ENCODE assay signal across 11 cellular contexts in the genomic region with DNA sequence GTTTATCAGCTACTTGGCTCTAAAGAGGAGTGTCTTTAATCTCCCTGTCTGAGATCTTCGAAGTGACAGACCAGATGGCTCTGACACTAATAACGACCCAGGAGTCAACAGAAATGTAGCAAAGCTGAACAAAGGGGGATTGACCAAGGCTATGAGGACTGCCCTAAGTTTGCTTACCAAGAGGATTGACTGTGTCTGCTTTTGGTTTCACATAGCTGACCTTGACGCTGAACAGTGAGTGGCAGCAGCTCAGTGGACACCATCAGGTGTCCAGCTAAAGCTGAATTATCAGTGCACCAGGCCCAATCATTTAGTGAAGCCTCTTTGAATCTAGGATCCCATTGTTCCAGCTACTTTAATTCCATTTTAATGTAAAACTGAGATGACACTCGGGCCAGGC.
DNase-seq lines count a peak whose midpoint lies in the region; ATAC-seq and TF ChIP-seq lines count a peak whose summit lies in the region.
"Had no signal": no experiment of that assay in that cellular context is flagged by ENCODE, and none has a peak within 500 bp of the region (broad histone marks: within the 10 kb centered on the region; RNA-seq: fewer than 3 reads in every experiment).

No MANE protein-coding gene starts in this region.

- no peaks in the 10 kb centered on the region for H3K79me2 ChIP-seq in OCI-LY7 (ENCODE audit: insufficient read depth, low read depth, low read length)

- H3K27me3 ChIP-seq in WERI-Rb-1 (ENCODE audit: insufficient read depth, low read depth, severe bottlenecking), result no peaks in the 10 kb centered on the region
- H3K27me3 ChIP-seq: SJSA1 had no signal

- H3K4me3 ChIP-seq in WERI-Rb-1 (ENCODE audit: low read depth, low read length), result no peak overlapping the region
- H3K4me3 ChIP-seq in OCI-LY7 (ENCODE audit: low read depth, low read length, poor library complexity, severe bottlenecking), result no peak overlapping the region
- H3K4me3 ChIP-seq: SJSA1 had no signal

- no TSS peak for BruUV-seq in OCI-LY7 (replicated peaks; lab: Mats Ljungman, UMichigan)

- no peak overlapping the region for H2AFZ ChIP-seq in OCI-LY7 (ENCODE audit: low read length)

- intact Hi-C loops in OCI-LY7 (cut with micrococcal nuclease; ENCODE audit: unreplicated experiment), result loop anchor here (2.0 to 5.0 kb wide), 2 partner anchors 134 to 522 kb away; no protein-coding TSS in a partner anchor

- peak overlapping the region; percentile 85 for H3K27ac ChIP-seq in WERI-Rb-1
- H3K27ac ChIP-seq in OCI-LY7 (ENCODE audit: low read depth, low read length, poor library complexity, severe bottlenecking), result no peak overlapping the region
- H3K27ac ChIP-seq: RWPE1, SJSA1 had no signal

- TF ChIP-seq CTCF in WERI-Rb-1 (IDR thresholded peaks at IDR 0.05; ENCODE audit: low read depth, low read length) (no peak), OCI-LY7 (conservative IDR thresholded peaks at IDR 0.05; ENCODE audit: low read length) (no peak)

- no peaks in the 10 kb centered on the region for H4K20me1 ChIP-seq in OCI-LY7 (ENCODE audit: insufficient read depth, low read length)

- H3K36me3 ChIP-seq in WERI-Rb-1 (no peaks in the 10 kb centered on the region), OCI-LY7 (ENCODE audit: insufficient read depth, low read length) (no peaks in the 10 kb centered on the region)
- H3K36me3 ChIP-seq: SJSA1 had no signal

- CTCF ChIA-PET in OCI-LY7 (lab: Charles Lee; ENCODE audit: unreplicated experiment), result interaction anchor here (1.6 kb wide), 1 partner anchor 520 kb away, joined by 4 read pairs; no protein-coding TSS in a partner anchor

- no peak overlapping the region for H3K4me2 ChIP-seq in OCI-LY7 (ENCODE audit: low read length)

- POLR2A ChIA-PET in OCI-LY7 (lab: Charles Lee), result interaction anchor here (0.7 to 1.4 kb wide), 2 partner anchors 9 to 916 kb away, joined by 3 to 9 read pairs; no protein-coding TSS in a partner anchor

- H3K4me1 ChIP-seq in OCI-LY7 (ENCODE audit: insufficient read depth, low read length, poor library complexity, severe bottlenecking), result no peaks in the 10 kb centered on the region

- no peaks in the 10 kb centered on the region for H3K9me2 ChIP-seq in OCI-LY7 (ENCODE audit: insufficient read depth, low read length)

- ATAC-seq in GM19035 (IDR thresholded peaks at IDR 0.05; ENCODE audit: unreplicated experiment) (peak; percentile 8), HG03280 (IDR thresholded peaks at IDR 0.05; ENCODE audit: unreplicated experiment) (peak; percentile 11), GM21619 (IDR thresholded peaks at IDR 0.05; ENCODE audit: unreplicated experiment) (no peak), HG03520 (IDR thresholded peaks at IDR 0.05; ENCODE audit: unreplicated experiment) (no peak), GM18517 (IDR thresholded peaks at IDR 0.05; ENCODE audit: unreplicated experiment) (no peak)

- H3K9me3 ChIP-seq in WERI-Rb-1 (ENCODE audit: severe bottlenecking) (no peaks in the 10 kb centered on the region), OCI-LY7 (ENCODE audit: low read length) (no peaks in the 10 kb centered on the region)
- H3K9me3 ChIP-seq: SJSA1 had no signal

- DNase-seq in D341Med (ENCODE audit: low spot score) (peak; percentile 29), WERI-Rb-1 (peak; percentile 67), OCI-LY7 (ENCODE audit: low spot score) (no peak)
- DNase-seq: NCI-H2171 had no signal

Comparison
In these comparisons a context has a peak if more than half of its experiments do, and no peak if none do; other contexts are left out.
1. ATAC-seq: peak in GM19035 (single experiment) and HG03280 (single experiment); none in GM21619 (single experiment), HG03520 (single experiment) and GM18517 (single experiment).